In genomic region chr6:163327936-163328335, GRCh38 we compare ENCODE assay signal across 11 cellular contexts.
"Had no signal": no experiment of that assay in that cellular context is flagged by ENCODE, and none has a peak within 500 bp of the region (broad histone marks: within the 10 kb centered on the region; RNA-seq: fewer than 3 reads in every experiment).

No MANE protein-coding gene starts in this region.

- ATAC-seq: esophagus mucosa, foreskin keratinocyte, heart left ventricle, left lung, WTC11 had no signal

- H3K27ac ChIP-seq: foreskin keratinocyte, heart left ventricle, left lung, thoracic aorta had no signal

- H3K4me3 ChIP-seq: heart left ventricle, left lung, thoracic aorta had no signal

- DNase-seq: activated CD4-positive, alpha-beta T cell treated with anti-CD3 and anti-CD28 coated beads for 48 hours; activated naive CD4-positive, alpha-beta T cell treated with anti-CD3 and anti-CD28 coated beads, Interleukin-2, amount 10 ng/mL, durations not matched to agents 7 days and 5 days; dermis blood vessel endothelial cell; foreskin keratinocyte; heart left ventricle; left lung; stimulated activated CD4-positive, alpha-beta T cell treated with anti-CD3 and anti-CD28 coated beads, Interleukin-15, amount 100 ng/mL, for 24 hours; stimulated activated CD4-positive, alpha-beta T cell treated with anti-CD3 and anti-CD28 coated beads, Interleukin-4, amount 100 ng/mL, for 24 hours had no signal
